ENCODE assay signal across 28 cellular contexts in genomic region chr4:132276989-132277388, GRCh38.
"Had no signal": no experiment of that assay in that cellular context is flagged by ENCODE, and none has a peak within 500 bp of the region (broad histone marks: within the 10 kb centered on the region; RNA-seq: fewer than 3 reads in every experiment).

No MANE protein-coding gene starts in this region.

- FAIRE-seq: endometrium, endothelial cell of umbilical vein, frontal cortex had no signal

- H3K27me3 ChIP-seq: colonic mucosa, dorsolateral prefrontal cortex, esophagus muscularis mucosa, esophagus squamous epithelium, foreskin keratinocyte, gastrocnemius medialis, gastroesophageal sphincter, heart left ventricle, heart right ventricle, hepatocyte had no signal

- ATAC-seq: effector memory CD8-positive, alpha-beta T cell; esophagus mucosa; foreskin keratinocyte; gastrocnemius medialis; gastroesophageal sphincter; heart left ventricle; heart right ventricle had no signal

- H3K27ac ChIP-seq: colonic mucosa, coronary artery, dorsolateral prefrontal cortex, epithelial cell of prostate, esophagus muscularis mucosa, esophagus squamous epithelium, foreskin keratinocyte, gastrocnemius medialis, gastroesophageal sphincter, heart left ventricle, heart right ventricle, hepatocyte had no signal

- H3K36me3 ChIP-seq: colonic mucosa, esophagus muscularis mucosa, esophagus squamous epithelium, gastrocnemius medialis, gastroesophageal sphincter, heart left ventricle, heart right ventricle had no signal

- H3K4me1 ChIP-seq: colonic mucosa, esophagus muscularis mucosa, esophagus squamous epithelium, foreskin keratinocyte, gastrocnemius medialis, gastroesophageal sphincter, heart left ventricle, heart right ventricle had no signal

- H3K4me3 ChIP-seq: colonic mucosa, coronary artery, dorsolateral prefrontal cortex, esophagus muscularis mucosa, esophagus squamous epithelium, gastrocnemius medialis, gastroesophageal sphincter, heart left ventricle, heart right ventricle, hepatocyte had no signal

- H3K4me2 ChIP-seq: hepatocyte had no signal

- H2AFZ ChIP-seq: hepatocyte had no signal

- DNase-seq: colonic mucosa; cortex of kidney; dermis blood vessel endothelial cell; dorsolateral prefrontal cortex; effector CD4-positive, alpha-beta T cell; effector CD8-positive, alpha-beta T cell; effector memory CD4-positive, alpha-beta T cell; effector memory CD8-positive, alpha-beta T cell; endodermal cell; erythroblast; esophagus squamous epithelium; foreskin fibroblast; foreskin keratinocyte; foreskin melanocyte; gastrocnemius medialis; glutamatergic neuron; head of caudate nucleus; heart left ventricle; heart right ventricle had no signal

- H3K9me3 ChIP-seq: colonic mucosa, esophagus muscularis mucosa, esophagus squamous epithelium, gastrocnemius medialis, gastroesophageal sphincter, heart left ventricle had no signal

- H3K79me2 ChIP-seq: hepatocyte had no signal
